ENCODE assay signal across 12 cellular contexts in genomic region chr16:88792078-88792550, GRCh38. TPM values are rescaled to one million over a fixed set of nuclear protein-coding genes. Genes with fewer than 3 reads are reported as not detected.
A peak's percentile ranks its signal among the peaks of the same experiment; 100 is the strongest.
DNase-seq lines count a peak whose midpoint lies in the region; ATAC-seq, FAIRE-seq and TF ChIP-seq lines count a peak whose summit lies in the region.
"Had no signal": no experiment of that assay in that cellular context is flagged by ENCODE, and none has a peak within 500 bp of the region (broad histone marks: within the 10 kb centered on the region; RNA-seq: fewer than 3 reads in every experiment).

No MANE protein-coding gene starts in this region.

- DNase-seq in HepG2 (ENCODE audit: low spot score) (no peak), right lobe of liver (no peak), T1000 (lab: John Stamatoyannopoulos, UW) (peak; percentile 21), islet precursor cell (peak; percentile 54), Right ventricle myocardium superior (no peak)
- DNase-seq: amniotic stem cell, NCI-H2081, SHP77 treated with DMSO at 0.1 percent for 48 hours, trophoblast cell had no signal

- H3K9me3 ChIP-seq in HepG2 (ENCODE audit: low read length) = no peaks in the 10 kb centered on the region
- no peaks in the 10 kb centered on the region for H3K9me3 ChIP-seq in right lobe of liver

- in situ Hi-C loops in HepG2 (cut with HindIII; ENCODE audit: extremely low pct_ligation_motif_present, low pct_unique_long_range_greater_than_20kb) = no loop called here

- no peaks in the 10 kb centered on the region for H3K79me2 ChIP-seq in HepG2 (ENCODE audit: insufficient read depth, low read length)

- WGBS in HepG2 (ENCODE audit: low lambda C conversion rate) = 25% methylated on average over 9 of the region's 13 CpGs
- 60% methylated on average over 2 of the region's 13 CpGs for WGBS in right lobe of liver (ENCODE audit: insufficient coverage, low coverage, low lambda C conversion rate, missing lambda C conversion rate)

- no peak overlapping the region for H2AFZ ChIP-seq in HepG2 (ENCODE audit: low read length)

- TF ChIP-seq CTCF in HepG2 (CRISPR knock-in tag; IDR thresholded peaks at IDR 0.05) (no peak), right lobe of liver (IDR thresholded peaks at IDR 0.05) (no peak)

- no peak for TF ChIP-seq EP300 in HepG2 (IDR thresholded peaks at IDR 0.05; ENCODE audit: low read depth in 2 of 2, low read length in 2 of 2)
- TF ChIP-seq EP300 in HepG2 (CRISPR knock-in tag; IDR thresholded peaks at IDR 0.05; ENCODE audit: borderline replicate concordance) = no peak

- CTCF ChIA-PET in HepG2 (lab: Yijun Ruan, JAX; ENCODE audit: low intra/inter-chr PET ratio, low total read pairs) = no interaction called here

- no peak for TF ChIP-seq RAD21 in HepG2 (CRISPR knock-in tag; IDR thresholded peaks at IDR 0.05)

- no peak for FAIRE-seq in HepG2 (lab: Jason Lieb, UNC)

- H3K27ac ChIP-seq in HepG2 (ENCODE audit: extremely low read length, insufficient read depth, low read length) = no peak overlapping the region
- H3K27ac ChIP-seq in right lobe of liver = no peak overlapping the region

- peaks cover 86% of the 10 kb centered on the region for H3K4me1 ChIP-seq in HepG2 (ENCODE audit: insufficient read depth, low read length)
- peaks cover 0 to 14% (median 2%) of the 10 kb centered on the region in 4 donors for H3K4me1 ChIP-seq in right lobe of liver

- no peaks in the 10 kb centered on the region for H3K36me3 ChIP-seq in HepG2 (replicated peaks in 1 of 2; ENCODE audit: control insufficient read depth in 1 of 2, insufficient read depth in 2 of 2, low read length in 2 of 2)
- no peaks in the 10 kb centered on the region for H3K36me3 ChIP-seq in right lobe of liver

- POLR2A ChIA-PET in HepG2 (lab: Yijun Ruan, JAX) = interaction anchor here (0.7 to 1.6 kb wide), 4 partner anchors 11 to 55 kb away, joined by 3 to 5 read pairs (median 3); partner anchors contain the start of gene CDT1

- H3K27me3 ChIP-seq in HepG2 (ENCODE audit: control insufficient read depth in 1 of 2, insufficient read depth in 2 of 2, low read length in 2 of 2) (peaks cover 1 to 5% of the 10 kb centered on the region in 2 experiments; a peak in 3 of 5 replicates), right lobe of liver (no peaks in the 10 kb centered on the region)

- no peak overlapping the region for H3K9ac ChIP-seq in HepG2 (ENCODE audit: insufficient read depth, low read depth, low read length)

- H3K4me2 ChIP-seq in HepG2 (ENCODE audit: low read depth, low read length) = peak overlapping the region; percentile 62; the same call in 1 of the 2 replicates

- no peaks in the 10 kb centered on the region for H4K20me1 ChIP-seq in HepG2 (ENCODE audit: insufficient read depth, low read length)

- TF ChIP-seq POLR2A in HepG2 (IDR thresholded peaks at IDR 0.05; ENCODE audit: insufficient read depth in 1 of 2, low read depth in 2 of 2, low read length in 2 of 2) (no peak), right lobe of liver (IDR thresholded peaks at IDR 0.05) (no peak)

- ATAC-seq in HepG2 (peak; percentile 27), right lobe of liver (no peak), HG03521 (IDR thresholded peaks at IDR 0.05; ENCODE audit: unreplicated experiment) (no peak), GM21576 (IDR thresholded peaks at IDR 0.05; ENCODE audit: unreplicated experiment) (no peak), HG02759 (IDR thresholded peaks at IDR 0.05; ENCODE audit: unreplicated experiment) (no peak), Right ventricle myocardium superior (ENCODE audit: poor library complexity) (no peak)

- H3K4me3 ChIP-seq in HepG2 (replicated peaks in 1 of 3; ENCODE audit: insufficient read depth in 1 of 3, low read depth in 2 of 3, low read length in 3 of 3) = peak overlapping the region in 1 of 3 experiments; percentile 52; a peak in 1 of 6 replicates
- H3K4me3 ChIP-seq in right lobe of liver = no peak overlapping the region

- intact Hi-C loops in HepG2 (cut with micrococcal nuclease; ENCODE audit: unreplicated experiment) = no loop called here
- intact Hi-C loops in right lobe of liver (cut with DNase I) = no loop called here
- intact Hi-C loops in Right ventricle myocardium superior (cut with DNase I) = no loop called here

- no TSS peak for BruUV-seq in HepG2 (replicated peaks; lab: Mats Ljungman, UMichigan)

RNA-seq across cellular contexts. Expression of gene PIEZO1, which starts 7.1 kb away (rescaled TPM):
- 32.5 and 85.0 TPM in 2 replicates for total RNA-seq in HepG2 (2016; rRNA removed; fragmentation: Illumina TruSeq; extraction: Trizol)
- 42.1 and 42.4 TPM in 2 replicates for total RNA-seq in HepG2 (2016; cell fraction: cytosol; rRNA removed; fragmentation: Illumina TruSeq; extraction: Trizol; ENCODE audit: low read depth)
- total RNA-seq in HepG2 (2016; cell fraction: insoluble cytoplasmic fraction; rRNA removed; fragmentation: Illumina TruSeq; extraction: Trizol) = 27.7 and 89.8 TPM in 2 replicates
- total RNA-seq in HepG2 (2016; cell fraction: membrane; rRNA removed; fragmentation: Illumina TruSeq; extraction: Trizol) = 37.0 TPM in 2 replicates
- total RNA-seq in HepG2 (2016; cell fraction: nucleus; rRNA removed; fragmentation: Illumina TruSeq; extraction: Trizol) = 117 and 146 TPM in 2 replicates
- polyA plus RNA-seq in HepG2 (2011; rRNA removed) = 67.9 and 93.5 TPM in 2 replicates
- 42.8 and 69.2 TPM in 2 replicates for polyA plus RNA-seq in HepG2 (2011; cell fraction: cytosol; rRNA removed)
- polyA plus RNA-seq in HepG2 (2011; cell fraction: nucleus; rRNA removed) = 643 and 860 TPM in 2 replicates
- 52.4 and 78.3 TPM in 2 replicates for polyA plus RNA-seq in HepG2 (2012)
- polyA plus RNA-seq in HepG2 (2016; cell fraction: cytosol; fragmentation: Illumina TruSeq; extraction: Trizol; ENCODE audit: low read depth) = 12.7 and 13.6 TPM in 2 replicates
- polyA plus RNA-seq in HepG2 (2016; cell fraction: insoluble cytoplasmic fraction; fragmentation: Illumina TruSeq; extraction: Trizol; ENCODE audit: low read depth) = 33.4 and 36.7 TPM in 2 replicates
- polyA plus RNA-seq in HepG2 (2016; cell fraction: membrane; fragmentation: Illumina TruSeq; extraction: Trizol; ENCODE audit: low read depth) = 20.6 and 22.7 TPM in 2 replicates
- 296 and 336 TPM in 2 replicates for polyA plus RNA-seq in HepG2 (2016; cell fraction: nucleus; fragmentation: Illumina TruSeq; extraction: Trizol; ENCODE audit: insufficient read depth, low read depth)
- 101 and 184 TPM in 2 replicates for polyA minus RNA-seq in HepG2 (2011; rRNA and poly(A)+ RNA removed; ENCODE audit: low replicate concordance)
- 44.8 and 52.9 TPM in 2 replicates for polyA minus RNA-seq in HepG2 (2011; cell fraction: cytosol; rRNA and poly(A)+ RNA removed)
- 89.5 and 109 TPM in 2 replicates for polyA minus RNA-seq in HepG2 (2011; cell fraction: nucleus; rRNA and poly(A)+ RNA removed)
- 10 to 100 TPM; 48.9 to 91.9 (median 64.4) TPM for total RNA-seq in right lobe of liver
- total RNA-seq in Right ventricle myocardium superior = 15.9 TPM

RNA-seq across cellular contexts. Expression of gene CDT1, which starts 11.5 kb away (rescaled TPM):
- total RNA-seq in HepG2 (2016; rRNA removed; fragmentation: Illumina TruSeq; extraction: Trizol) = 16.5 and 23.1 TPM in 2 replicates
- total RNA-seq in HepG2 (2016; cell fraction: cytosol; rRNA removed; fragmentation: Illumina TruSeq; extraction: Trizol; ENCODE audit: low read depth) = 14.3 and 18.2 TPM in 2 replicates
- 15.0 and 21.7 TPM in 2 replicates for total RNA-seq in HepG2 (2016; cell fraction: insoluble cytoplasmic fraction; rRNA removed; fragmentation: Illumina TruSeq; extraction: Trizol)
- total RNA-seq in HepG2 (2016; cell fraction: membrane; rRNA removed; fragmentation: Illumina TruSeq; extraction: Trizol) = 30.9 and 31.0 TPM in 2 replicates
- total RNA-seq in HepG2 (2016; cell fraction: nucleus; rRNA removed; fragmentation: Illumina TruSeq; extraction: Trizol) = 12.6 and 18.8 TPM in 2 replicates
- polyA plus RNA-seq in HepG2 (2011; rRNA removed) = 17.9 and 23.8 TPM in 2 replicates
- 15.0 and 37.3 TPM in 2 replicates for polyA plus RNA-seq in HepG2 (2011; cell fraction: cytosol; rRNA removed)
- 29.6 and 46.8 TPM in 2 replicates for polyA plus RNA-seq in HepG2 (2011; cell fraction: nucleus; rRNA removed)
- polyA plus RNA-seq in HepG2 (2012) = 13.5 and 17.6 TPM in 2 replicates
- 18.5 and 24.2 TPM in 2 replicates for polyA plus RNA-seq in HepG2 (2016; cell fraction: cytosol; fragmentation: Illumina TruSeq; extraction: Trizol; ENCODE audit: low read depth)
- 22.4 and 29.0 TPM in 2 replicates for polyA plus RNA-seq in HepG2 (2016; cell fraction: insoluble cytoplasmic fraction; fragmentation: Illumina TruSeq; extraction: Trizol; ENCODE audit: low read depth)
- polyA plus RNA-seq in HepG2 (2016; cell fraction: membrane; fragmentation: Illumina TruSeq; extraction: Trizol; ENCODE audit: low read depth) = 25.4 and 37.1 TPM in 2 replicates
- 34.6 and 39.8 TPM in 2 replicates for polyA plus RNA-seq in HepG2 (2016; cell fraction: nucleus; fragmentation: Illumina TruSeq; extraction: Trizol; ENCODE audit: insufficient read depth, low read depth)
- polyA minus RNA-seq in HepG2 (2011; rRNA and poly(A)+ RNA removed; ENCODE audit: low replicate concordance) = 25.0 and 71.0 TPM in 2 replicates
- 28.6 and 52.8 TPM in 2 replicates for polyA minus RNA-seq in HepG2 (2011; cell fraction: cytosol; rRNA and poly(A)+ RNA removed)
- polyA minus RNA-seq in HepG2 (2011; cell fraction: nucleus; rRNA and poly(A)+ RNA removed) = 6.7 and 8.8 TPM in 2 replicates
- 1 to 10 TPM in 2 of 6 experiments, under 1 TPM in 4; 0.22 to 9.6 (median 0.42) TPM for total RNA-seq in right lobe of liver
- 1.00 TPM for total RNA-seq in Right ventricle myocardium superior

RNA-seq across cellular contexts. Expression of gene APRT, which starts 19.6 kb away (rescaled TPM):
- total RNA-seq in HepG2 (2016; rRNA removed; fragmentation: Illumina TruSeq; extraction: Trizol) = 242 and 274 TPM in 2 replicates
- total RNA-seq in HepG2 (2016; cell fraction: cytosol; rRNA removed; fragmentation: Illumina TruSeq; extraction: Trizol; ENCODE audit: low read depth) = 163 and 167 TPM in 2 replicates
- total RNA-seq in HepG2 (2016; cell fraction: insoluble cytoplasmic fraction; rRNA removed; fragmentation: Illumina TruSeq; extraction: Trizol) = 238 and 275 TPM in 2 replicates
- total RNA-seq in HepG2 (2016; cell fraction: membrane; rRNA removed; fragmentation: Illumina TruSeq; extraction: Trizol) = 188 and 208 TPM in 2 replicates
- total RNA-seq in HepG2 (2016; cell fraction: nucleus; rRNA removed; fragmentation: Illumina TruSeq; extraction: Trizol) = 99.7 and 110 TPM in 2 replicates
- 155 and 210 TPM in 2 replicates for polyA plus RNA-seq in HepG2 (2011; rRNA removed)
- polyA plus RNA-seq in HepG2 (2011; cell fraction: cytosol; rRNA removed) = 94.2 and 153 TPM in 2 replicates
- polyA plus RNA-seq in HepG2 (2011; cell fraction: nucleus; rRNA removed) = 101 and 126 TPM in 2 replicates
- 136 and 175 TPM in 2 replicates for polyA plus RNA-seq in HepG2 (2012)
- polyA plus RNA-seq in HepG2 (2016; cell fraction: cytosol; fragmentation: Illumina TruSeq; extraction: Trizol; ENCODE audit: low read depth) = 172 and 184 TPM in 2 replicates
- polyA plus RNA-seq in HepG2 (2016; cell fraction: insoluble cytoplasmic fraction; fragmentation: Illumina TruSeq; extraction: Trizol; ENCODE audit: low read depth) = 339 and 349 TPM in 2 replicates
- 196 and 203 TPM in 2 replicates for polyA plus RNA-seq in HepG2 (2016; cell fraction: membrane; fragmentation: Illumina TruSeq; extraction: Trizol; ENCODE audit: low read depth)
- polyA plus RNA-seq in HepG2 (2016; cell fraction: nucleus; fragmentation: Illumina TruSeq; extraction: Trizol; ENCODE audit: insufficient read depth, low read depth) = 192 and 201 TPM in 2 replicates
- polyA minus RNA-seq in HepG2 (2011; rRNA and poly(A)+ RNA removed; ENCODE audit: low replicate concordance) = 83.2 and 86.7 TPM in 2 replicates
- 75.3 and 84.8 TPM in 2 replicates for polyA minus RNA-seq in HepG2 (2011; cell fraction: cytosol; rRNA and poly(A)+ RNA removed)
- 35.7 and 49.8 TPM in 2 replicates for polyA minus RNA-seq in HepG2 (2011; cell fraction: nucleus; rRNA and poly(A)+ RNA removed)
- 100 to 1,000 TPM in 2 of 6 experiments, 10 to 100 TPM in 4; 61.4 to 120 (median 74.1) TPM for total RNA-seq in right lobe of liver
- total RNA-seq in Right ventricle myocardium superior = 40.4 TPM

Comparison
In these comparisons a context has a peak if more than half of its experiments do, and no peak if none do; other contexts are left out.
1. DNase-seq: peak in T1000 (single experiment) and islet precursor cell (single experiment); none in HepG2 (single experiment), right lobe of liver (0 of 3) and Right ventricle myocardium superior (single experiment).